28 cellular contexts compared by ENCODE assay signal in the genomic region with DNA sequence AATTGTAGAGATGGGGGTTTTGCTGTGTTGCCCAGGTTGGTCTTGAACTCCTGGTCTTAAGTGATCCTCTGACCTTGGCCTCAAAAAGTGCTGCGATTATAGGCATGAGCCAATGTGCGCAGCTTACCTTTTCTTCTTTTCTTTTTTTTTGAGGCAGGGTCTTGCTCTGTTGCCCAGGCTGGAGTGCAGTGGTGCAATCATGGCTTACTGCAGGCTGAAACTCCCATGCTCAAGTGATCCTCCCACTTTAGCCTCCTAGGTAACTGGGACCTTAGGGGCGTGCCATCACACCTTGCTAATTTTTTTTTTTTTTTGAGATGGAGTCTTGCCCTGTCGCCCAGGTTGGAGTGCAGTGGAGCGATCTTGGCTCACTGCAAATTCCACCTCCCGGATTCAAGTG.
"Had no signal": no experiment of that assay in that cellular context is flagged by ENCODE, and none has a peak within 500 bp of the region (broad histone marks: within the 10 kb centered on the region; RNA-seq: fewer than 3 reads in every experiment).

No MANE protein-coding gene starts in this region.

- H3K9me3 ChIP-seq: heart left ventricle had no signal

- ATAC-seq: activated CD8-positive, alpha-beta T cell treated with anti-CD3 and anti-CD28 coated beads for 36 hours; activated T-cell treated with anti-CD3 and anti-CD28 coated beads, Interleukin-2, amount 50 U/mL, for 4 hours; activated T-helper 17 cell treated with anti-CD3 and anti-CD28 coated beads, Interleukin-2, amount 50 U/mL, for 72 hours; esophagus mucosa; heart left ventricle; T-cell had no signal

- H3K36me3 Mint-ChIP-seq: activated naive CD8-positive, alpha-beta T cell had no signal

- H3K4me3 ChIP-seq: coronary artery, dorsolateral prefrontal cortex, heart left ventricle had no signal

- H3K9me3 Mint-ChIP-seq: activated CD8-positive, alpha-beta T cell treated with anti-CD3 and anti-CD28 coated beads for 36 hours; activated T-cell treated with anti-CD3 and anti-CD28 coated beads, Interleukin-2, amount 50 U/mL, for 4 hours; activated T-helper 17 cell treated with anti-CD3 and anti-CD28 coated beads, Interleukin-2, amount 50 U/mL, for 72 hours; central memory CD8-positive, alpha-beta T cell; dendritic cell treated with granulocyte-macrophage colony-stimulating factor and Interleukin-4, amounts not matched to agents 40 ng/mL and 50 ng/mL, for 4 days; endodermal cell; T-cell; T-helper 1 cell treated with Interleukin-12 subunit alpha and Interleukin-12 subunit beta and Interleukin-4 antibody, amounts not matched to agents 30 μg/mL and 1 μg/mL, for 36 hours; T-helper 2 cell treated with Interferon-gamma antibody and Interleukin-4, amounts not matched to agents 5 μg/mL and 100 μg/mL, for 36 hours had no signal

- H3K27ac ChIP-seq: brain microvascular endothelial cell, coronary artery, dorsolateral prefrontal cortex, heart left ventricle had no signal

- H3K27me3 Mint-ChIP-seq: activated CD8-positive, alpha-beta T cell treated with anti-CD3 and anti-CD28 coated beads for 36 hours; activated naive CD8-positive, alpha-beta T cell; activated T-helper 17 cell treated with anti-CD3 and anti-CD28 coated beads, Interleukin-2, amount 50 U/mL, for 72 hours; central memory CD8-positive, alpha-beta T cell; dendritic cell treated with granulocyte-macrophage colony-stimulating factor and Interleukin-4, amounts not matched to agents 40 ng/mL and 50 ng/mL, for 4 days; T-cell had no signal

- H3K27ac Mint-ChIP-seq: activated CD8-positive, alpha-beta T cell treated with anti-CD3 and anti-CD28 coated beads for 36 hours; activated naive CD8-positive, alpha-beta T cell; activated T-helper 17 cell treated with anti-CD3 and anti-CD28 coated beads, Interleukin-2, amount 50 U/mL, for 72 hours; dendritic cell treated with granulocyte-macrophage colony-stimulating factor and Interleukin-4, amounts not matched to agents 40 ng/mL and 50 ng/mL, for 4 days; endodermal cell; T-cell; T-helper 1 cell treated with Interleukin-12 subunit alpha and Interleukin-12 subunit beta and Interleukin-4 antibody, amounts not matched to agents 30 μg/mL and 1 μg/mL, for 36 hours; T-helper 2 cell treated with Interferon-gamma antibody and Interleukin-4, amounts not matched to agents 5 μg/mL and 100 μg/mL, for 36 hours had no signal

- H3K36me3 ChIP-seq: brain microvascular endothelial cell, heart left ventricle had no signal

- H3K4me1 Mint-ChIP-seq: endodermal cell had no signal

- DNase-seq: activated CD4-positive, alpha-beta T cell treated with anti-CD3 and anti-CD28 coated beads for 1 hour; activated CD4-positive, alpha-beta T cell treated with anti-CD3 and anti-CD28 coated beads for 4 hours; activated CD4-positive, alpha-beta T cell treated with anti-CD3 and anti-CD28 coated beads, Interleukin-2, amount 50 U/mL, for 1 hour; activated CD4-positive, alpha-beta T cell treated with anti-CD3 and anti-CD28 coated beads, Interleukin-2, amount 50 U/mL, for 48 hours; activated CD8-positive, alpha-beta memory T cell treated with anti-CD3 and anti-CD28 coated beads for 24 hours; activated CD8-positive, alpha-beta T cell treated with anti-CD3 and anti-CD28 coated beads for 36 hours; activated effector memory CD4-positive, alpha-beta T cell treated with Interleukin-2 at 50 U/mL for 16 hours; activated gamma-delta T cell treated with Interleukin-2 at 50 U/mL for 16 hours; activated naive CD4-positive, alpha-beta T cell treated with anti-CD3 and anti-CD28 coated beads, Interleukin-2, amount 50 U/mL, for 16 hours; activated naive CD4-positive, alpha-beta T cell treated with Interleukin-2 at 50 U/mL for 16 hours; activated T-cell treated with anti-CD3 and anti-CD28 coated beads, Interleukin-2, amount 50 U/mL, for 4 hours; amniotic stem cell; anterior cingulate cortex; brain microvascular endothelial cell; dorsolateral prefrontal cortex; effector memory CD4-positive, alpha-beta T cell; foreskin fibroblast; heart left ventricle; T-cell had no signal

- H3K4me3 Mint-ChIP-seq: activated CD8-positive, alpha-beta T cell treated with anti-CD3 and anti-CD28 coated beads for 36 hours; activated naive CD8-positive, alpha-beta T cell; activated T-cell treated with anti-CD3 and anti-CD28 coated beads, Interleukin-2, amount 50 U/mL, for 4 hours; activated T-helper 17 cell treated with anti-CD3 and anti-CD28 coated beads, Interleukin-2, amount 50 U/mL, for 72 hours; central memory CD8-positive, alpha-beta T cell; dendritic cell treated with granulocyte-macrophage colony-stimulating factor and Interleukin-4, amounts not matched to agents 40 ng/mL and 50 ng/mL, for 4 days; endodermal cell; T-cell; T-helper 1 cell treated with Interleukin-12 subunit alpha and Interleukin-12 subunit beta and Interleukin-4 antibody, amounts not matched to agents 30 μg/mL and 1 μg/mL, for 36 hours; T-helper 2 cell treated with Interferon-gamma antibody and Interleukin-4, amounts not matched to agents 5 μg/mL and 100 μg/mL, for 36 hours had no signal
